8 cellular contexts compared by ENCODE assay signal in genomic region chr19:42242512-42243409, GRCh38. TPM values are rescaled to one million over a fixed set of nuclear protein-coding genes. Genes with fewer than 3 reads are reported as not detected.
DNase-seq lines count a peak whose midpoint lies in the region; ATAC-seq and TF ChIP-seq lines count a peak whose summit lies in the region.

Gene GSK3A (minus strand): TSS chr19:42242602. CDS start chr19:42242465, 137 bp downstream.

- DNase-seq in NCI-H1092 treated with DMSO at 0.1 percent for 48 hours (lab: John Stamatoyannopoulos, UW) (peak; percentile 100), SKM-1 (lab: John Stamatoyannopoulos, UW; ENCODE audit: unreplicated experiment) (peak; percentile 87), globus pallidus (ENCODE audit: low spot score) (peak; percentile 100), nucleus accumbens (lab: John Stamatoyannopoulos, UW) (peak; percentile 97 to 100 (median 100)), suprapubic skin (ENCODE audit: low spot score in 2 of 2) (peak; percentile 99)
- peak; percentile 93 to 94 for DNase-seq in activated naive CD4-positive, alpha-beta T cell treated with anti-CD3 and anti-CD28 coated beads, Interleukin-2, amount 50 U/mL, for 72 hours (ENCODE audit: low spot score in 2 of 2)

- TF ChIP-seq EP300 in suprapubic skin (IDR thresholded peaks at IDR 0.05) = no peak

- H3K27ac Mint-ChIP-seq in activated naive CD4-positive, alpha-beta T cell treated with anti-CD3 and anti-CD28 coated beads, Interleukin-2, amount 50 U/mL, for 72 hours = peak within 1 kb of the TSS; percentile 93 to 99

- no peaks in the 10 kb centered on the region for H3K27me3 ChIP-seq in suprapubic skin

- ATAC-seq in HG02610 (IDR thresholded peaks at IDR 0.05; ENCODE audit: unreplicated experiment) = peak; percentile 59
- ATAC-seq in activated naive CD4-positive, alpha-beta T cell treated with anti-CD3 and anti-CD28 coated beads, Interleukin-2, amount 50 U/mL, for 72 hours = peak; percentile 75 to 82

- WGBS in suprapubic skin = 0% methylated on average over 38 of the region's 76 CpGs

- peaks cover 8% of the 10 kb centered on the region for H3K36me3 ChIP-seq in suprapubic skin

- peak within 1 kb of the TSS; percentile 98 for H3K4me3 ChIP-seq in GM08714 (ENCODE audit: low read length)
- H3K4me3 ChIP-seq in suprapubic skin = peak within 1 kb of the TSS; percentile 62

- no peaks in the 10 kb centered on the region for H3K9me3 ChIP-seq in suprapubic skin

- peak in 1 of 2 donors; percentile 89 for TF ChIP-seq POLR2A in suprapubic skin (IDR thresholded peaks at IDR 0.05)

- peaks cover 15 to 27% of the 10 kb centered on the region in 2 donors for H3K36me3 Mint-ChIP-seq in activated naive CD4-positive, alpha-beta T cell treated with anti-CD3 and anti-CD28 coated beads, Interleukin-2, amount 50 U/mL, for 72 hours

- H3K4me1 ChIP-seq in suprapubic skin = peaks cover 67% of the 10 kb centered on the region

- no peak for TF ChIP-seq CTCF in suprapubic skin (IDR thresholded peaks at IDR 0.05)

- H3K9me3 Mint-ChIP-seq in activated naive CD4-positive, alpha-beta T cell treated with anti-CD3 and anti-CD28 coated beads, Interleukin-2, amount 50 U/mL, for 72 hours = no peaks in the 10 kb centered on the region

- H3K27ac ChIP-seq in suprapubic skin = peak within 1 kb of the TSS; percentile 90

RNA-seq across cellular contexts. Expression of gene GSK3A, which starts in this region (rescaled TPM):
- 10 to 100 TPM; 38.1 to 39.5 TPM for total RNA-seq in activated naive CD4-positive, alpha-beta T cell treated with anti-CD3 and anti-CD28 coated beads, Interleukin-2, amount 50 U/mL, for 72 hours
- total RNA-seq in suprapubic skin = 10 to 100 TPM; 24.0 to 37.3 (median 28.3) TPM

Comparison
In these comparisons a context has a peak if more than half of its experiments do, and no peak if none do; other contexts are left out.
1. Peak in every context shown above with its lines: DNase-seq, ATAC-seq, H3K4me3 ChIP-seq and H3K27ac ChIP-seq.